ENCODE assay signal across 31 cellular contexts in genomic region chr7:67348171-67348570, GRCh38.
"Had no signal": no experiment of that assay in that cellular context is flagged by ENCODE, and none has a peak within 500 bp of the region (broad histone marks: within the 10 kb centered on the region; RNA-seq: fewer than 3 reads in every experiment).

No MANE protein-coding gene starts in this region.

- H3K4me3 Mint-ChIP-seq: activated CD4-positive, alpha-beta memory T cell treated with anti-CD3 and anti-CD28 coated beads for 36 hours; activated CD4-positive, alpha-beta T cell treated with anti-CD3 and anti-CD28 coated beads, Interleukin-2, amount 10 ng/mL, durations not matched to agents 7 days and 5 days; activated naive CD4-positive, alpha-beta T cell treated with anti-CD3 and anti-CD28 coated beads, Interleukin-2, amount 50 U/mL, for 24 hours; activated naive CD8-positive, alpha-beta T cell treated with anti-CD3 and anti-CD28 coated beads, Interleukin-2, amount 10 ng/mL, durations not matched to agents 7 days and 5 days; IgD-negative memory B cell; T-helper 1 cell treated with Interleukin-12 subunit alpha and Interleukin-12 subunit beta and Interleukin-4 antibody, amounts not matched to agents 30 μg/mL and 1 μg/mL, for 36 hours; T-helper 2 cell treated with Interferon-gamma antibody and Interleukin-4, amounts not matched to agents 5 μg/mL and 100 μg/mL, for 36 hours had no signal

- H3K9me3 ChIP-seq: ascending aorta, MG63, Peyer's patch, SJSA1 had no signal

- H3K9me3 Mint-ChIP-seq: activated naive CD4-positive, alpha-beta T cell treated with anti-CD3 and anti-CD28 coated beads, Interleukin-2, amount 50 U/mL, for 24 hours; activated naive CD8-positive, alpha-beta T cell treated with anti-CD3 and anti-CD28 coated beads, Interleukin-2, amount 10 ng/mL, durations not matched to agents 7 days and 5 days; T-helper 2 cell treated with Interferon-gamma antibody and Interleukin-4, amounts not matched to agents 5 μg/mL and 100 μg/mL, for 36 hours had no signal

- H3K4me1 Mint-ChIP-seq: activated CD4-positive, alpha-beta T cell treated with anti-CD3 and anti-CD28 coated beads, Interleukin-2, amount 10 ng/mL, durations not matched to agents 7 days and 5 days; activated naive CD4-positive, alpha-beta T cell treated with anti-CD3 and anti-CD28 coated beads, Interleukin-2, amount 50 U/mL, for 24 hours; IgD-negative memory B cell had no signal

- ATAC-seq: PC-3 had no signal

- DNase-seq: activated CD4-positive, alpha-beta memory T cell treated with anti-CD3 and anti-CD28 coated beads for 36 hours; activated CD4-positive, alpha-beta T cell treated with anti-CD3 and anti-CD28 coated beads, Interleukin-2, amount 10 ng/mL, durations not matched to agents 7 days and 5 days; activated CD8-positive, alpha-beta memory T cell treated with anti-CD3 and anti-CD28 coated beads, Interleukin-2, amount 50 U/mL, for 48 hours; activated effector memory CD4-positive, alpha-beta T cell treated with anti-CD3 and anti-CD28 coated beads, Interleukin-2, amount 50 U/mL, for 16 hours; activated naive CD4-positive, alpha-beta T cell; activated naive CD8-positive, alpha-beta T cell treated with anti-CD3 and anti-CD28 coated beads, Interleukin-2, amount 10 ng/mL, durations not matched to agents 7 days and 5 days; activated T-cell treated with anti-CD3 and anti-CD28 coated beads, Interleukin-2, amount 50 U/mL, for 48 hours; amygdala; Kasumi-1; KBM-7; MG63; MV-4-11; NCI-H1092; NCI-H1436 treated with DMSO at 0.1 percent for 48 hours; NCI-H1694 treated with DMSO at 0.1 percent for 48 hours; NCI-H2029; NCI-H510A; NCI-H526; NCI-H748 treated with DMSO at 0.1 percent for 48 hours; NK-92 treated with Interleukin-12 subunit alpha and Interleukin-12 subunit beta, amount 100 ng/mL, for 24 hours; PC-3; RPMI8226; SHP77 treated with DMSO at 0.1 percent for 48 hours; SK-N-SH had no signal

- H3K27me3 Mint-ChIP-seq: activated CD4-positive, alpha-beta memory T cell treated with anti-CD3 and anti-CD28 coated beads for 36 hours; activated CD4-positive, alpha-beta T cell treated with anti-CD3 and anti-CD28 coated beads, Interleukin-2, amount 10 ng/mL, durations not matched to agents 7 days and 5 days; activated naive CD4-positive, alpha-beta T cell treated with anti-CD3 and anti-CD28 coated beads, Interleukin-2, amount 50 U/mL, for 24 hours; activated naive CD8-positive, alpha-beta T cell treated with anti-CD3 and anti-CD28 coated beads, Interleukin-2, amount 10 ng/mL, durations not matched to agents 7 days and 5 days; IgD-negative memory B cell had no signal

- H3K9ac ChIP-seq: SK-N-SH had no signal

- H3K4me1 ChIP-seq: ascending aorta, Peyer's patch, SJSA1 had no signal

- H3K27me3 ChIP-seq: ascending aorta, MG63, Peyer's patch, SJSA1 had no signal

- H3K9me2 ChIP-seq: SK-N-SH had no signal

- H3K36me3 ChIP-seq: MG63, Peyer's patch, SJSA1 had no signal

- H3K4me3 ChIP-seq: ascending aorta, MG63, Peyer's patch, SJSA1 had no signal

- H3K27ac ChIP-seq: ascending aorta, Peyer's patch, SJSA1 had no signal

- H3K27ac Mint-ChIP-seq: activated CD4-positive, alpha-beta memory T cell treated with anti-CD3 and anti-CD28 coated beads for 36 hours; activated CD4-positive, alpha-beta T cell treated with anti-CD3 and anti-CD28 coated beads, Interleukin-2, amount 10 ng/mL, durations not matched to agents 7 days and 5 days; activated naive CD4-positive, alpha-beta T cell treated with anti-CD3 and anti-CD28 coated beads, Interleukin-2, amount 50 U/mL, for 24 hours; activated naive CD8-positive, alpha-beta T cell treated with anti-CD3 and anti-CD28 coated beads, Interleukin-2, amount 10 ng/mL, durations not matched to agents 7 days and 5 days; IgD-negative memory B cell; T-helper 1 cell treated with Interleukin-12 subunit alpha and Interleukin-12 subunit beta and Interleukin-4 antibody, amounts not matched to agents 30 μg/mL and 1 μg/mL, for 36 hours; T-helper 2 cell treated with Interferon-gamma antibody and Interleukin-4, amounts not matched to agents 5 μg/mL and 100 μg/mL, for 36 hours had no signal

- H3K4me2 ChIP-seq: SK-N-SH had no signal
